In genomic region chr3:111691293-111691909, GRCh38 we compare ENCODE assay signal across 8 cellular contexts. TPM values are rescaled to one million over a fixed set of nuclear protein-coding genes. Genes with fewer than 3 reads are reported as not detected.
A peak's percentile ranks its signal among the peaks of the same experiment; 100 is the strongest.
DNase-seq lines count a peak whose midpoint lies in the region; ATAC-seq and TF ChIP-seq lines count a peak whose summit lies in the region.

No MANE protein-coding gene starts in this region.

- DNase-seq in DND-41 (no peak), HPDE6-E6E7 (ENCODE audit: extremely low spot score) (peak; percentile 36), SK-N-SH (peak; percentile 47), foreskin fibroblast (peak; percentile 43 to 79), smooth muscle cell of the brain vasculature (ENCODE audit: low read depth, low spot score) (peak; percentile 20)

- no peak overlapping the region for H3K9ac ChIP-seq in DND-41 (ENCODE audit: low read depth, low read length)
- peak overlapping the region; percentile 27; the same call in 1 of the 2 replicates for H3K9ac ChIP-seq in SK-N-SH

- H3K79me2 ChIP-seq in DND-41 (ENCODE audit: insufficient read depth, low read length) (no peaks in the 10 kb centered on the region), SK-N-SH (ENCODE audit: insufficient read depth) (peaks cover 79% of the 10 kb centered on the region)

- CTCF ChIA-PET in SK-N-SH (lab: Yijun Ruan, JAX): interaction anchor here (0.6 to 5.2 kb wide), 23 partner anchors 8 to 325 kb away, joined by 3 to 61 read pairs (median 5); partner anchors contain the start of gene ABHD10

- TF ChIP-seq CTCF in DND-41 (IDR thresholded peaks at IDR 0.05; ENCODE audit: borderline replicate concordance, extremely low read depth, low read length, poor library complexity, severe bottlenecking) (peak; percentile 52), SK-N-SH (IDR thresholded peaks at IDR 0.05) (peak; percentile 74), foreskin fibroblast (IDR thresholded peaks at IDR 0.05; ENCODE audit: low read depth, low read length) (peak; percentile 48)

- H3K4me1 ChIP-seq in DND-41 (ENCODE audit: insufficient read depth, low read length) (no peaks in the 10 kb centered on the region), SK-N-SH (ENCODE audit: control insufficient read depth in 1 of 2, insufficient read depth in 2 of 2, low read depth in 1 of 2, low read length in 1 of 2) (peaks cover 3 to 37% of the 10 kb centered on the region in 2 experiments)

- H3K4me2 ChIP-seq in DND-41 (ENCODE audit: insufficient read depth, low read length): no peak overlapping the region
- H3K4me2 ChIP-seq in SK-N-SH: peak overlapping the region; percentile 31; the same call in 1 of the 2 replicates

- H3K36me3 ChIP-seq in DND-41 (ENCODE audit: insufficient read depth, low read length) (no peaks in the 10 kb centered on the region), SK-N-SH (replicated peaks in 1 of 2; ENCODE audit: control insufficient read depth in 1 of 2, insufficient read depth in 2 of 2, low read length in 1 of 2) (no peaks in the 10 kb centered on the region)

- H2AFZ ChIP-seq in DND-41 (ENCODE audit: low read depth, low read length) (no peak overlapping the region), SK-N-SH (ENCODE audit: low read depth) (no peak overlapping the region)

- 45% methylated on average over 2 of the region's 2 CpGs for WGBS in SK-N-SH (ENCODE audit: low lambda C conversion rate)

- H3K27me3 ChIP-seq in DND-41 (ENCODE audit: insufficient read depth, low read length, poor library complexity) (no peaks in the 10 kb centered on the region), SK-N-SH (ENCODE audit: insufficient read depth) (no peaks in the 10 kb centered on the region)

- no peaks in the 10 kb centered on the region for H3K9me2 ChIP-seq in SK-N-SH

- H3K4me3 ChIP-seq in DND-41 (ENCODE audit: low read depth in 1 of 2, low read length in 2 of 2) (no peak overlapping the region), SK-N-SH (ENCODE audit: low read depth in 2 of 2, low read length in 1 of 2) (no peak overlapping the region; a peak in 1 of 4 replicates), foreskin fibroblast (ENCODE audit: low read depth in 1 of 2, low read length in 2 of 2) (no peak overlapping the region)

- H3F3A ChIP-seq in SK-N-SH (replicated peaks; ENCODE audit: insufficient read depth): peaks cover 43% of the 10 kb centered on the region

- ATAC-seq in DND-41 (ENCODE audit: insufficient read depth, low read depth) (peak; percentile 63; the same call in 2 of the 3 replicates), GM18909 (IDR thresholded peaks at IDR 0.05; ENCODE audit: poor library complexity, unreplicated experiment) (no peak), GM21737 (IDR thresholded peaks at IDR 0.05; ENCODE audit: unreplicated experiment) (no peak), GM19452 (IDR thresholded peaks at IDR 0.05; ENCODE audit: unreplicated experiment) (no peak)

- H3K27ac ChIP-seq in DND-41 (ENCODE audit: low read length) (no peak overlapping the region), SK-N-SH (ENCODE audit: low read depth in 2 of 2, low read length in 1 of 2) (peak overlapping the region in 1 of 2 experiments; percentile 75; a peak in 2 of 4 replicates)

- peak; percentile 74 for TF ChIP-seq RAD21 in SK-N-SH (IDR thresholded peaks at IDR 0.05; ENCODE audit: low read length)

- POLR2A ChIA-PET in SK-N-SH (lab: Yijun Ruan, JAX): no interaction called here

- H4K20me1 ChIP-seq in DND-41 (ENCODE audit: insufficient read depth, low read length): no peaks in the 10 kb centered on the region
- H4K20me1 ChIP-seq in SK-N-SH (ENCODE audit: insufficient read depth): no peaks in the 10 kb centered on the region

- no peak for TF ChIP-seq EP300 in SK-N-SH (IDR thresholded peaks at IDR 0.05; ENCODE audit: borderline replicate concordance in 1 of 2, low read depth in 1 of 2, low read length in 1 of 2)

- H3K9me3 ChIP-seq in DND-41 (ENCODE audit: insufficient read depth, low read length, severe bottlenecking) (no peaks in the 10 kb centered on the region), SK-N-SH (no peaks in the 10 kb centered on the region)

TF ChIP-seq in SK-N-SH, 30 proteins besides CTCF, POLR2A, EP300 and RAD21:
- TF ChIP-seq YY1 (IDR thresholded peaks at IDR 0.05; ENCODE audit: low read depth) (no peak), EZH2phosphoT487 (IDR thresholded peaks at IDR 0.05; ENCODE audit: borderline replicate concordance, low read depth) (no peak), CHD2 (IDR thresholded peaks at IDR 0.05; ENCODE audit: low read length, partially characterized antibody) (no peak), FOXJ3 (CRISPR knock-in tag; IDR thresholded peaks at IDR 0.05) (no peak), SMC3 (IDR thresholded peaks at IDR 0.05; ENCODE audit: low read depth, low read length) (peak; percentile 73), TCF12 (IDR thresholded peaks at IDR 0.05) (no peak)

RNA-seq across cellular contexts. Expression of gene PLCXD2, which starts 16.9 kb away (rescaled TPM):
- 3.9 and 6.5 TPM in 2 replicates for polyA plus RNA-seq in SK-N-SH (2012; rRNA removed)
- polyA plus RNA-seq in SK-N-SH (2012; cell fraction: cytosol; rRNA removed): 3.9 and 4.8 TPM in 2 replicates
- polyA plus RNA-seq in SK-N-SH (2012; cell fraction: nucleus; rRNA removed): 7.1 and 15.1 TPM in 2 replicates
